ENCODE assay signal across 1 cellular context in genomic region chr20:4559906-4560305, GRCh38.
TF ChIP-seq lines count a peak whose summit lies in the region.

No MANE protein-coding gene starts in this region.

TF ChIP-seq in A549, 52 proteins besides CTCF, POLR2A, EP300 and RAD21 (continued from another document):
- TF ChIP-seq REST (IDR thresholded peaks at IDR 0.05): no peak
